8 cellular contexts compared by ENCODE assay signal in the genomic region with DNA sequence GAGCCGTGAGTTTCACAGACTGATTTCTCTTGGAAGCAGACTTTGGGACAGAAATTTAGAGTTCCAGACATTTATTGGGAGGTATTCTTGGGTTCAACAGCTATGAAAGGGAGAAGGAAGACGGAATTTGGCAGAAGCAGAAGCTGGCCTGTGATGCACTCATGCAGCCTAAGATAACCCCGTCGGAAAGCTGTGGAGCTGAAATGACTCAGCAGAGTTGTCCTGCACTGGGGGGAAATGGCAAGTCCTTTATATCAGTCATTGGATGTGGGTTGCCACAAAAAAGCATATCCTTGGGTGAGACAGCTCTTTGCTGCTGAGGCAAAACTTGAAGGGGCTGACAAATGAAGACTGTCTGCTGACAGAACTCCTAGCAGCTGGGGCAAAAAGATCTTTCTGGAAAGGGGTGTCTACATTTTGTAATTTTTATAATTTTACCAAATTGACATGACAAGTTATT. TPM values are rescaled to one million over a fixed set of nuclear protein-coding genes. Genes with fewer than 3 reads are reported as not detected.
A peak's percentile ranks its signal among the peaks of the same experiment; 100 is the strongest.
DNase-seq lines count a peak whose midpoint lies in the region; ATAC-seq and TF ChIP-seq lines count a peak whose summit lies in the region.

No MANE protein-coding gene starts in this region.

- H3K4me3 Mint-ChIP-seq in activated CD8-positive, alpha-beta memory T cell treated with anti-CD3 and anti-CD28 coated beads, Interleukin-2, amount 10 ng/mL, durations not matched to agents 7 days and 5 days: no peak overlapping the region

- H3K4me3 ChIP-seq in NB4 (ENCODE audit: low read depth, low read length): no peak overlapping the region

- DNase-seq in activated CD8-positive, alpha-beta memory T cell treated with anti-CD3 and anti-CD28 coated beads, Interleukin-2, amount 10 ng/mL, durations not matched to agents 7 days and 5 days: peak; percentile 85
- no peak for DNase-seq in activated CD8-positive, alpha-beta memory T cell treated with anti-CD3 and anti-CD28 coated beads, Interleukin-2, amount 50 U/mL, for 4 hours
- DNase-seq in NB4 (ENCODE audit: low read depth) (peak; percentile 83), dermis blood vessel endothelial cell (peak; percentile 46), pons (ENCODE audit: low spot score) (peak; percentile 34), NCI-H446 treated with DMSO at 0.1 percent for 48 hours (lab: John Stamatoyannopoulos, UW) (no peak), NCI-H446 (lab: John Stamatoyannopoulos, UW) (no peak)

- H3K9me3 Mint-ChIP-seq in activated CD8-positive, alpha-beta memory T cell treated with anti-CD3 and anti-CD28 coated beads, Interleukin-2, amount 10 ng/mL, durations not matched to agents 7 days and 5 days (ENCODE audit: low read depth): no peaks in the 10 kb centered on the region

- peak; percentile 98 for ATAC-seq in activated CD8-positive, alpha-beta memory T cell treated with anti-CD3 and anti-CD28 coated beads, Interleukin-2, amount 10 ng/mL, durations not matched to agents 7 days and 5 days
- no peak for ATAC-seq in HG03439 (IDR thresholded peaks at IDR 0.05; ENCODE audit: unreplicated experiment)

- no peak for TF ChIP-seq POLR2A in NB4 (IDR thresholded peaks at IDR 0.05; ENCODE audit: extremely low read depth, insufficient read length)

- peaks cover 9% of the 10 kb centered on the region for H3K27me3 Mint-ChIP-seq in activated CD8-positive, alpha-beta memory T cell treated with anti-CD3 and anti-CD28 coated beads, Interleukin-2, amount 10 ng/mL, durations not matched to agents 7 days and 5 days

- peaks cover 1% of the 10 kb centered on the region for H3K36me3 Mint-ChIP-seq in activated CD8-positive, alpha-beta memory T cell treated with anti-CD3 and anti-CD28 coated beads, Interleukin-2, amount 10 ng/mL, durations not matched to agents 7 days and 5 days

- CTCF ChIA-PET in activated CD8-positive, alpha-beta memory T cell treated with anti-CD3 and anti-CD28 coated beads, Interleukin-2, amount 10 ng/mL, durations not matched to agents 7 days and 5 days (lab: Charles Lee): interaction anchor here (0.9 kb wide), 1 partner anchor 74 kb away, joined by 3 read pairs; no protein-coding TSS in a partner anchor

- TF ChIP-seq CTCF in NB4 (IDR thresholded peaks at IDR 0.05; ENCODE audit: low read depth, low read length): no peak

- H3K4me1 Mint-ChIP-seq in activated CD8-positive, alpha-beta memory T cell treated with anti-CD3 and anti-CD28 coated beads, Interleukin-2, amount 10 ng/mL, durations not matched to agents 7 days and 5 days: peaks cover 16% of the 10 kb centered on the region

- H3K27ac Mint-ChIP-seq in activated CD8-positive, alpha-beta memory T cell treated with anti-CD3 and anti-CD28 coated beads, Interleukin-2, amount 10 ng/mL, durations not matched to agents 7 days and 5 days: no peak overlapping the region

RNA-seq across cellular contexts. Expression of a gene that starts 11.5 kb away (rescaled TPM):
- 10 to 100 TPM; 25.9 to 27.2 TPM for total RNA-seq in activated CD8-positive, alpha-beta memory T cell treated with anti-CD3 and anti-CD28 coated beads, Interleukin-2, amount 10 ng/mL, durations not matched to agents 7 days and 5 days
- total RNA-seq in dermis blood vessel endothelial cell: 48.5 and 48.8 TPM in 2 replicates

RNA-seq across cellular contexts. Expression of a gene that starts 54.5 kb away (rescaled TPM):
- total RNA-seq in activated CD8-positive, alpha-beta memory T cell treated with anti-CD3 and anti-CD28 coated beads, Interleukin-2, amount 10 ng/mL, durations not matched to agents 7 days and 5 days: 10 to 100 TPM in 1 of 2 experiments, 1 to 10 TPM in 1; 8.7 to 13.6 TPM
- total RNA-seq in dermis blood vessel endothelial cell: 44.0 and 49.7 TPM in 2 replicates

Comparison
In these comparisons a context has a peak if more than half of its experiments do, and no peak if none do; other contexts are left out.
1. DNase-seq: peak in activated CD8-positive, alpha-beta memory T cell treated with anti-CD3 and anti-CD28 coated beads, Interleukin-2, amount 10 ng/mL, durations not matched to agents 7 days and 5 days (single experiment), NB4 (single experiment), dermis blood vessel endothelial cell (single experiment) and pons (single experiment); none in activated CD8-positive, alpha-beta memory T cell treated with anti-CD3 and anti-CD28 coated beads, Interleukin-2, amount 50 U/mL, for 4 hours (single experiment), NCI-H446 treated with DMSO at 0.1 percent for 48 hours (single experiment) and NCI-H446 (0 of 2).